8 cellular contexts compared by ENCODE assay signal in the genomic region with DNA sequence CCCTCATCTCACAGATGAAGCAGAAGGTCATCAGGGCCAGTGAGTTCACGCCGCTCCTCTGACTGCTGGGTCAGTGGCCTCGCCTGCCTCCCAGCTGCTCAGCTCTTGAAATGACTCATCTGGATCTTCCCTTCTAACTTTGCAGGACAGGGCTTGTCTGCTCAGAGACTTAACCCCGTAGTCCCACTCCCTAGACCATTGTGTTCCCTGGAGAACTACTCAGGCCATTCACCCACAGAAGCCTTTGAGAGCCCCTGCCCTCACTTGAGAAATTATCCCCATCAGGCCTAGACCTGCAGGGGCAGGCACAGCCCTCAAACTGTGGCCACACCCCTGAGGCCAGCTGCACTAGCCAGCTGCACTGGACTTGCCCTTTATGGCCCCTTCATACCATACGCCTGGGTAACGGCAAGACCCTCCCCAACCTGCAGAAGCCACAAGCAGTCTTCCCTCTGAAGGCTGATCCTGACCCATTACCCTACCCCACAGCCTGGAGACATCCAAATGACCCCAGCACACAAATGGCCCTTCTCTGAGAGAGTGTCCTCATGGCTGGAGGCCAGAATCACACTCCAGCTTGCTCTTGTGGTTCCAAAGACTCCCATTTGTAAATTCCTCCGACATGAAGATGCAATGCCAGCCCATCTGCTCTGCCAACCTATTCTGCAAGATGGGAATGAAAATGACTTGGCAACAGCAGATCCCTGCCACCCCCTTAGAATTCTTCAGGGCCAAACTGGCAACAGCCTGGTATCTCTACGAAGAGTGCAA. TPM values are rescaled to one million over a fixed set of nuclear protein-coding genes. Genes with fewer than 3 reads are reported as not detected.
DNase-seq lines count a peak whose midpoint lies in the region; ATAC-seq and TF ChIP-seq lines count a peak whose summit lies in the region.

No MANE protein-coding gene starts in this region.

- no peaks in the 10 kb centered on the region for H3K9me3 Mint-ChIP-seq in CD8-positive, alpha-beta T cell
- no peaks in the 10 kb centered on the region for H3K9me3 Mint-ChIP-seq in stimulated activated memory B cell treated with anti-CD40 and anti-IgM and Interleukin-4, amounts not matched to agents 10 μg/mL and 1 μg/mL and 100 μg/mL, for 72 hours

- peaks cover 84% of the 10 kb centered on the region for H3K36me3 Mint-ChIP-seq in CD8-positive, alpha-beta T cell
- peaks cover 43% of the 10 kb centered on the region for H3K36me3 Mint-ChIP-seq in stimulated activated memory B cell treated with anti-CD40 and anti-IgM and Interleukin-4, amounts not matched to agents 10 μg/mL and 1 μg/mL and 100 μg/mL, for 72 hours

- CTCF ChIA-PET in CD8-positive, alpha-beta T cell (lab: Charles Lee), result interaction anchor here (1.2 to 1.6 kb wide), 3 partner anchors 25 to 59 kb away, joined by 3 to 7 read pairs (median 3); no protein-coding TSS in a partner anchor

- H3K27me3 Mint-ChIP-seq in CD8-positive, alpha-beta T cell (ENCODE audit: low read depth), result no peaks in the 10 kb centered on the region
- no peaks in the 10 kb centered on the region for H3K27me3 Mint-ChIP-seq in stimulated activated memory B cell treated with anti-CD40 and anti-IgM and Interleukin-4, amounts not matched to agents 10 μg/mL and 1 μg/mL and 100 μg/mL, for 72 hours

- intact Hi-C loops in CD8-positive, alpha-beta T cell (cut with DNase I, micrococcal nuclease), result no loop called here
- intact Hi-C loops in Right ventricle myocardium inferior (cut with DNase I), result no loop called here

- H3K4me1 Mint-ChIP-seq in CD8-positive, alpha-beta T cell (ENCODE audit: low read depth), result peaks cover 86% of the 10 kb centered on the region
- H3K4me1 Mint-ChIP-seq in stimulated activated memory B cell treated with anti-CD40 and anti-IgM and Interleukin-4, amounts not matched to agents 10 μg/mL and 1 μg/mL and 100 μg/mL, for 72 hours, result peaks cover 88% of the 10 kb centered on the region

- no peak overlapping the region for H3K27ac ChIP-seq in CD8-positive, alpha-beta T cell (ENCODE audit: low read depth, low read length)
- H3K27ac ChIP-seq in SJCRH30, result peak overlapping the region; percentile 39

- peaks cover 66% of the 10 kb centered on the region for H3K4me1 ChIP-seq in CD8-positive, alpha-beta T cell (ENCODE audit: insufficient read depth, low read length)
- peaks cover 30% of the 10 kb centered on the region for H3K4me1 ChIP-seq in SJCRH30

- H3K4me3 ChIP-seq in CD8-positive, alpha-beta T cell (ENCODE audit: low read depth, low read length), result no peak overlapping the region
- no peak overlapping the region for H3K4me3 ChIP-seq in SJCRH30

- H3K9me3 ChIP-seq in CD8-positive, alpha-beta T cell (ENCODE audit: low read length), result no peaks in the 10 kb centered on the region
- no peaks in the 10 kb centered on the region for H3K9me3 ChIP-seq in SJCRH30 (replicated peaks)

- no peaks in the 10 kb centered on the region for H3K27me3 ChIP-seq in CD8-positive, alpha-beta T cell (ENCODE audit: insufficient read depth, low read length)
- no peaks in the 10 kb centered on the region for H3K27me3 ChIP-seq in SJCRH30

- no peak for TF ChIP-seq CTCF in CD8-positive, alpha-beta T cell (IDR thresholded peaks at IDR 0.05)

- peaks cover 23% of the 10 kb centered on the region for H3K36me3 ChIP-seq in CD8-positive, alpha-beta T cell (ENCODE audit: insufficient read depth, low read length)
- H3K36me3 ChIP-seq in SJCRH30, result no peaks in the 10 kb centered on the region

- no peak for ATAC-seq in CD8-positive, alpha-beta T cell
- peak; percentile 52 for ATAC-seq in GM21576 (IDR thresholded peaks at IDR 0.05; ENCODE audit: unreplicated experiment)
- peak; percentile 61 for ATAC-seq in Right ventricle myocardium inferior
- peak; percentile 60 for ATAC-seq in stimulated activated memory B cell treated with anti-CD40 and anti-IgM and Interleukin-4, amounts not matched to agents 10 μg/mL and 1 μg/mL and 100 μg/mL, for 72 hours
- no peak for ATAC-seq in HG03159 (IDR thresholded peaks at IDR 0.05; ENCODE audit: unreplicated experiment)

- peak overlapping the region; percentile 80 for H3K27ac Mint-ChIP-seq in CD8-positive, alpha-beta T cell
- H3K27ac Mint-ChIP-seq in stimulated activated memory B cell treated with anti-CD40 and anti-IgM and Interleukin-4, amounts not matched to agents 10 μg/mL and 1 μg/mL and 100 μg/mL, for 72 hours, result peak overlapping the region; percentile 65

- no peak for DNase-seq in CD8-positive, alpha-beta T cell
- peak; percentile 65 to 74 for DNase-seq in SJCRH30
- DNase-seq in Right ventricle myocardium inferior (ENCODE audit: missing footprints), result peak; percentile 70
- DNase-seq in iPS-NIHi11 (ENCODE audit: low spot score), result no peak
- no peak for DNase-seq in NCI-H1436 treated with DMSO at 0.1 percent for 48 hours (lab: John Stamatoyannopoulos, UW)

- no peak overlapping the region for H3K4me3 Mint-ChIP-seq in CD8-positive, alpha-beta T cell
- H3K4me3 Mint-ChIP-seq in stimulated activated memory B cell treated with anti-CD40 and anti-IgM and Interleukin-4, amounts not matched to agents 10 μg/mL and 1 μg/mL and 100 μg/mL, for 72 hours, result peak overlapping the region; percentile 15

- POLR2A ChIA-PET in CD8-positive, alpha-beta T cell (lab: Charles Lee), result interaction anchor here (1.0 to 3.3 kb wide), 3 partner anchors 9 to 13 kb away, joined by 4 to 12 read pairs (median 5); no protein-coding TSS in a partner anchor

RNA-seq across cellular contexts. Expression of gene RCSD1, which starts 33.2 kb away (rescaled TPM):
- total RNA-seq in CD8-positive, alpha-beta T cell, result 10 to 100 TPM; 42.4 to 44.3 TPM
- total RNA-seq in SJCRH30 (2014; rRNA removed; shearing (Covaris generic)), result 0.16 and 0.20 TPM in 2 replicates
- total RNA-seq in Right ventricle myocardium inferior, result 41.6 TPM

RNA-seq across cellular contexts. Expression of gene MPZL1, which starts 58.6 kb away (rescaled TPM):
- under 1 TPM; 0.67 to 0.81 TPM for total RNA-seq in CD8-positive, alpha-beta T cell
- 57.9 and 63.0 TPM in 2 replicates for total RNA-seq in SJCRH30 (2014; rRNA removed; shearing (Covaris generic))
- 47.9 TPM for total RNA-seq in Right ventricle myocardium inferior

Comparison
In these comparisons a context has a peak if more than half of its experiments do, and no peak if none do; other contexts are left out.
1. ATAC-seq: peak in GM21576 (single experiment), Right ventricle myocardium inferior (single experiment) and stimulated activated memory B cell treated with anti-CD40 and anti-IgM and Interleukin-4, amounts not matched to agents 10 μg/mL and 1 μg/mL and 100 μg/mL, for 72 hours (single experiment); none in CD8-positive, alpha-beta T cell (single experiment) and HG03159 (single experiment).
2. DNase-seq: peak in SJCRH30 (2 of 2) and Right ventricle myocardium inferior (single experiment); none in CD8-positive, alpha-beta T cell (0 of 7), iPS-NIHi11 (single experiment) and NCI-H1436 treated with DMSO at 0.1 percent for 48 hours (single experiment).
3. RNA of gene RCSD1, which starts 33.2 kb away (total RNA-seq): 42.4 to 44.3 TPM in CD8-positive, alpha-beta T cell and 41.6 TPM in Right ventricle myocardium inferior (single experiment); 0.16 to 0.20 TPM in SJCRH30; every median in the first group is over 10 times any median in the second.
4. RNA of gene MPZL1, which starts 58.6 kb away (total RNA-seq): 57.9 to 63.0 TPM in SJCRH30 and 47.9 TPM in Right ventricle myocardium inferior (single experiment); 0.67 to 0.81 TPM in CD8-positive, alpha-beta T cell; every median in the first group is over 10 times any median in the second.